1 cellular context compared by ENCODE assay signal in genomic region chr11:8794677-8795103, GRCh38.
TF ChIP-seq lines count a peak whose summit lies in the region.

No MANE protein-coding gene starts in this region.

TF ChIP-seq in HepG2, 621 proteins besides CTCF, POLR2A, EP300 and RAD21 (continued from another document and continues in another):
- peak; percentile 47; the same call in 1 of the 2 replicates for TF ChIP-seq ZNF512B (CRISPR knock-in tag; IDR thresholded peaks at IDR 0.05; ENCODE audit: borderline replicate concordance)
- peak; percentile 74 for TF ChIP-seq ZFY (CRISPR knock-in tag; IDR thresholded peaks at IDR 0.05)
- no peak; the same call in 1 of the 2 replicates for TF ChIP-seq ZFP37 (CRISPR knock-in tag; IDR thresholded peaks at IDR 0.05; ENCODE audit: borderline replicate concordance)
- peak; percentile 63; the same call in 1 of the 2 replicates for TF ChIP-seq HIC2 (CRISPR knock-in tag; IDR thresholded peaks at IDR 0.05; ENCODE audit: low read depth)
- peak; percentile 68; the same call in 1 of the 2 replicates for TF ChIP-seq ZNF709 (CRISPR knock-in tag; IDR thresholded peaks at IDR 0.05)
- TF ChIP-seq NR2C2 (CRISPR knock-in tag; IDR thresholded peaks at IDR 0.05; ENCODE audit: borderline replicate concordance): peak; percentile 55; the same call in 1 of the 2 replicates
- TF ChIP-seq IRF1 (CRISPR knock-in tag; IDR thresholded peaks at IDR 0.05; ENCODE audit: low read depth): no peak
- TF ChIP-seq ZNF136 (CRISPR knock-in tag; IDR thresholded peaks at IDR 0.05; ENCODE audit: low read depth): 0 out of 2 replicates have a peak, but pooled peaks have one; percentile 90
- no peak for TF ChIP-seq ZBTB39 (CRISPR knock-in tag; IDR thresholded peaks at IDR 0.05)
- peak; percentile 33; the same call in 1 of the 2 replicates for TF ChIP-seq BCL6 (CRISPR knock-in tag; IDR thresholded peaks at IDR 0.05)
- peak; percentile 96 for TF ChIP-seq MIXL1 (CRISPR knock-in tag; IDR thresholded peaks at IDR 0.05)
- TF ChIP-seq TARDBP (CRISPR knock-in tag; IDR thresholded peaks at IDR 0.05): peak; percentile 75
- 0 out of 2 replicates have a peak, but pooled peaks have one; percentile 10 for TF ChIP-seq MXD4 (CRISPR knock-in tag; IDR thresholded peaks at IDR 0.05)
- TF ChIP-seq SPEN (CRISPR knock-in tag; IDR thresholded peaks at IDR 0.05; ENCODE audit: low read depth): 0 out of 2 replicates have a peak, but pooled peaks have one; percentile 40
- 0 out of 2 replicates have a peak, but pooled peaks have one; percentile 24 for TF ChIP-seq ZNF263 (CRISPR knock-in tag; IDR thresholded peaks at IDR 0.05)
- TF ChIP-seq AKAP8 (CRISPR knock-in tag; IDR thresholded peaks at IDR 0.05): no peak
- peak; percentile 88 for TF ChIP-seq ZNF644 (CRISPR knock-in tag; IDR thresholded peaks at IDR 0.05; ENCODE audit: low read depth)
- TF ChIP-seq GLI4 (CRISPR knock-in tag; IDR thresholded peaks at IDR 0.05; ENCODE audit: borderline replicate concordance): 0 out of 2 replicates have a peak, but pooled peaks have one; percentile 36
- TF ChIP-seq ZNF350 (CRISPR knock-in tag; IDR thresholded peaks at IDR 0.05; ENCODE audit: borderline replicate concordance, low read depth): no peak; the same call in 1 of the 2 replicates
- peak; percentile 86 for TF ChIP-seq SAP130 (CRISPR knock-in tag; IDR thresholded peaks at IDR 0.05; ENCODE audit: low read depth)
- peak; percentile 50; the same call in 1 of the 2 replicates for TF ChIP-seq ZNF441 (CRISPR knock-in tag; IDR thresholded peaks at IDR 0.05; ENCODE audit: borderline replicate concordance)
- peak; percentile 75; the same call in 1 of the 2 replicates for TF ChIP-seq ARID4A (CRISPR knock-in tag; IDR thresholded peaks at IDR 0.05; ENCODE audit: borderline replicate concordance)
- peak; percentile 43 for TF ChIP-seq IKZF4 (CRISPR knock-in tag; IDR thresholded peaks at IDR 0.05; ENCODE audit: borderline replicate concordance, low read depth, not compliant biosample characterization)
- TF ChIP-seq ZNF18 (CRISPR knock-in tag; IDR thresholded peaks at IDR 0.05; ENCODE audit: insufficient replicate concordance): peak; percentile 81
- TF ChIP-seq AHDC1 (CRISPR knock-in tag; IDR thresholded peaks at IDR 0.05; ENCODE audit: borderline replicate concordance): peak; percentile 36; the same call in 1 of the 2 replicates
- TF ChIP-seq ZNF598 (CRISPR knock-in tag; IDR thresholded peaks at IDR 0.05; ENCODE audit: borderline replicate concordance): peak; percentile 88
- TF ChIP-seq ZNF788 (CRISPR knock-in tag; IDR thresholded peaks at IDR 0.05; ENCODE audit: borderline replicate concordance): peak; percentile 34; the same call in 1 of the 2 replicates
- no peak for TF ChIP-seq ZBTB42 (CRISPR knock-in tag; IDR thresholded peaks at IDR 0.05)
- TF ChIP-seq ZNF563 (CRISPR knock-in tag; IDR thresholded peaks at IDR 0.05): peak; percentile 37; the same call in 1 of the 2 replicates
- peak; percentile 60; the same call in 1 of the 2 replicates for TF ChIP-seq HOXA5 (CRISPR knock-in tag; IDR thresholded peaks at IDR 0.05)
- peak; percentile 98 for TF ChIP-seq PITX1 (CRISPR knock-in tag; IDR thresholded peaks at IDR 0.05)
- TF ChIP-seq KDM5A (IDR thresholded peaks at IDR 0.05; ENCODE audit: borderline replicate concordance, low read length): peak; percentile 19; the same call in 1 of the 2 replicates
- TF ChIP-seq ZBTB14 (CRISPR knock-in tag; IDR thresholded peaks at IDR 0.05): no peak
- TF ChIP-seq FOXK1 (CRISPR knock-in tag; IDR thresholded peaks at IDR 0.05; ENCODE audit: borderline replicate concordance, low read depth): peak; percentile 64
- peak; percentile 27; the same call in 1 of the 2 replicates for TF ChIP-seq GABPB1 (CRISPR knock-in tag; IDR thresholded peaks at IDR 0.05)
- no peak for TF ChIP-seq ZNF792 (CRISPR knock-in tag; IDR thresholded peaks at IDR 0.05)
- no peak for TF ChIP-seq PTBP1 (IDR thresholded peaks at IDR 0.05; ENCODE audit: low read depth, low read length, poor library complexity, severe bottlenecking)
